ENCODE assay signal across 11 cellular contexts in genomic region chr4:162683659-162684370, GRCh38.
DNase-seq lines count a peak whose midpoint lies in the region; ATAC-seq and TF ChIP-seq lines count a peak whose summit lies in the region.
"Had no signal": no experiment of that assay in that cellular context is flagged by ENCODE, and none has a peak within 500 bp of the region (broad histone marks: within the 10 kb centered on the region; RNA-seq: fewer than 3 reads in every experiment).

No MANE protein-coding gene starts in this region.

- no peak overlapping the region for H3K27ac ChIP-seq in OCI-LY7 (ENCODE audit: low read depth, low read length, poor library complexity, severe bottlenecking)
- H3K27ac ChIP-seq: esophagus squamous epithelium, uterus had no signal

- POLR2A ChIA-PET in OCI-LY7 (lab: Charles Lee): no interaction called here

- CTCF ChIA-PET in OCI-LY7 (lab: Charles Lee; ENCODE audit: unreplicated experiment): no interaction called here

- DNase-seq in HT-29 (ENCODE audit: low spot score): peak; percentile 39
- peak; percentile 25 for DNase-seq in inferior parietal cortex (ENCODE audit: extremely low spot score)
- DNase-seq in stimulated activated naive CD8-positive, alpha-beta T cell treated with anti-CD3 and anti-CD28 coated beads, Interleukin-15, Interleukin-2, amounts not matched to agents 100 U/mL and 50 U/mL, for 24 hours: no peak
- DNase-seq in medulla oblongata (ENCODE audit: extremely low spot score): no peak
- DNase-seq in foreskin fibroblast: no peak
- no peak for DNase-seq in OCI-LY7 (ENCODE audit: low spot score)
- DNase-seq: esophagus squamous epithelium, NCI-H1694, uterus had no signal

- no TSS peak for BruUV-seq in OCI-LY7 (replicated peaks; lab: Mats Ljungman, UMichigan)

- no peaks in the 10 kb centered on the region for H3K4me1 ChIP-seq in OCI-LY7 (ENCODE audit: insufficient read depth, low read length, poor library complexity, severe bottlenecking)
- H3K4me1 ChIP-seq: uterus had no signal

- H3K36me3 ChIP-seq in OCI-LY7 (ENCODE audit: insufficient read depth, low read length): no peaks in the 10 kb centered on the region
- H3K36me3 ChIP-seq: esophagus squamous epithelium, uterus had no signal

- no peak overlapping the region for H2AFZ ChIP-seq in OCI-LY7 (ENCODE audit: low read length)

- H3K4me3 ChIP-seq in foreskin fibroblast (ENCODE audit: low read depth in 1 of 2, low read length in 2 of 2): no peak overlapping the region
- H3K4me3 ChIP-seq in OCI-LY7 (ENCODE audit: low read depth, low read length, poor library complexity, severe bottlenecking): no peak overlapping the region
- H3K4me3 ChIP-seq: esophagus squamous epithelium, uterus had no signal

- no peaks in the 10 kb centered on the region for H3K9me2 ChIP-seq in OCI-LY7 (ENCODE audit: insufficient read depth, low read length)

- peak; percentile 83 for ATAC-seq in GM18517 (IDR thresholded peaks at IDR 0.05; ENCODE audit: unreplicated experiment)
- ATAC-seq in HG02642 (IDR thresholded peaks at IDR 0.05; ENCODE audit: poor library complexity, unreplicated experiment): peak; percentile 93
- no peak for ATAC-seq in stimulated activated naive CD8-positive, alpha-beta T cell treated with anti-CD3 and anti-CD28 coated beads, Interleukin-15, Interleukin-2, amounts not matched to agents 100 U/mL and 50 U/mL, for 24 hours

- H3K4me2 ChIP-seq in OCI-LY7 (ENCODE audit: low read length): no peak overlapping the region

- H3K79me2 ChIP-seq in OCI-LY7 (ENCODE audit: insufficient read depth, low read depth, low read length): no peaks in the 10 kb centered on the region

- no peaks in the 10 kb centered on the region for H3K9me3 ChIP-seq in OCI-LY7 (ENCODE audit: low read length)
- H3K9me3 ChIP-seq: uterus had no signal

- no peak for TF ChIP-seq CTCF in foreskin fibroblast (IDR thresholded peaks at IDR 0.05; ENCODE audit: low read depth, low read length)
- TF ChIP-seq CTCF in OCI-LY7 (conservative IDR thresholded peaks at IDR 0.05; ENCODE audit: low read length): no peak

- no peaks in the 10 kb centered on the region for H4K20me1 ChIP-seq in OCI-LY7 (ENCODE audit: insufficient read depth, low read length)

- intact Hi-C loops in OCI-LY7 (cut with micrococcal nuclease; ENCODE audit: unreplicated experiment): no loop called here

Comparison
In these comparisons a context has a peak if more than half of its experiments do, and no peak if none do; other contexts are left out.
1. DNase-seq: peak in HT-29 (single experiment) and inferior parietal cortex (single experiment); none in stimulated activated naive CD8-positive, alpha-beta T cell treated with anti-CD3 and anti-CD28 coated beads, Interleukin-15, Interleukin-2, amounts not matched to agents 100 U/mL and 50 U/mL, for 24 hours (single experiment), medulla oblongata (single experiment), foreskin fibroblast (0 of 2) and OCI-LY7 (single experiment).